8 cellular contexts compared by ENCODE assay signal in genomic region chr6:28225056-28225834, GRCh38. TPM values are rescaled to one million over a fixed set of nuclear protein-coding genes. Genes with fewer than 3 reads are reported as not detected.
A peak's percentile ranks its signal among the peaks of the same experiment; 100 is the strongest.
DNase-seq lines count a peak whose midpoint lies in the region; ATAC-seq, FAIRE-seq and TF ChIP-seq lines count a peak whose summit lies in the region.

Gene ZSCAN9 (plus strand): TSS chr6:28225275. CDS start chr6:28227085, 1,810 bp downstream.

- no peak; a peak in 1 of 5 replicates for TF ChIP-seq RAD21 in A549 (conservative IDR thresholded peaks at IDR 0.05 in 1 of 2, IDR thresholded peaks at IDR 0.05 in 1 of 2)

- DNase-seq in A549 (ENCODE audit: low read depth in 1 of 2, low spot score in 1 of 2) (peak; percentile 48 to 90), NCI-H1694 (lab: John Stamatoyannopoulos, UW) (peak; percentile 60), T1000 (lab: John Stamatoyannopoulos, UW) (peak; percentile 86), coronary artery (ENCODE audit: low spot score) (peak; percentile 90), kidney glomerular epithelial cell (lab: John Stamatoyannopoulos, UW) (peak; percentile 95), spleen (peak; percentile 93)

- H3K4me1 ChIP-seq in A549 (peaks cover 11% of the 10 kb centered on the region; the same call in 2 of the 3 replicates), spleen (peaks cover 4 to 45% (median 22%) of the 10 kb centered on the region in 6 donors)

- H3K4me3 ChIP-seq in A549 (peak within 1 kb of the TSS; percentile 60), coronary artery (peak within 1 kb of the TSS; percentile 88), spleen (peak within 1 kb of the TSS; percentile 58 to 85 (median 70))

- under 1% methylated on average over 42 of the region's 45 CpGs for WGBS in A549 (ENCODE audit: missing lambda C conversion rate)
- WGBS in spleen, 5 donors: 1 to 2% (median 1%) methylated on average over 43 to 45 of the region's 45 CpGs

- peak; percentile 58 for TF ChIP-seq POLR2A in A549 (IDR thresholded peaks at IDR 0.05; ENCODE audit: low read length)
- peak; percentile 77 for TF ChIP-seq POLR2A in GM15510 (IDR thresholded peaks at IDR 0.05; ENCODE audit: borderline replicate concordance, extremely low read depth, insufficient read length)
- TF ChIP-seq POLR2A in spleen (IDR thresholded peaks at IDR 0.05): no peak

- peak; percentile 98 to 99 for ATAC-seq in A549
- peak; percentile 89 for ATAC-seq in HG02852 (IDR thresholded peaks at IDR 0.05; ENCODE audit: unreplicated experiment)

- no peak for FAIRE-seq in A549 (lab: Jason Lieb, UNC)

- H3K27me3 ChIP-seq in spleen (replicated peaks in 1 of 7): peaks cover 0 to 17% (median 5%) of the 10 kb centered on the region in 7 donors

- POLR2A ChIA-PET in A549 (lab: Yijun Ruan, JAX): interaction anchor here (0.6 to 1.3 kb wide), 2 partner anchors 27 to 42 kb away, joined by 3 read pairs; partner anchors contain the start of gene ZSCAN26

- peaks cover 0 to 34% (median 29%) of the 10 kb centered on the region in 6 donors for H3K36me3 ChIP-seq in spleen

- H3K27ac ChIP-seq in A549: peak within 1 kb of the TSS; percentile 78 to 95
- H3K27ac ChIP-seq in coronary artery: peak within 1 kb of the TSS; percentile 29 to 87
- H3K27ac ChIP-seq in spleen: peak within 1 kb of the TSS; percentile 52 to 86 (median 76)

- CTCF ChIA-PET in A549 (lab: Yijun Ruan, JAX): interaction anchor here (0.9 kb wide), 1 partner anchor 38 kb away, joined by 3 read pairs; no protein-coding TSS in a partner anchor

- intact Hi-C loops in spleen (cut with DNase I; ENCODE audit: low total_unique reads): loop anchor here (10.0 kb wide), 1 partner anchor 90 kb away; no protein-coding TSS in a partner anchor

- no peak for TF ChIP-seq CTCF in A549 (IDR thresholded peaks at IDR 0.05)
- no peak for TF ChIP-seq CTCF in coronary artery (IDR thresholded peaks at IDR 0.05)
- no peak for TF ChIP-seq CTCF in spleen (IDR thresholded peaks at IDR 0.05 in 8 of 11, conservative IDR thresholded peaks at IDR 0.05 in 3 of 11)

- H3K9me3 ChIP-seq in A549 (no peaks in the 10 kb centered on the region), spleen (no peaks in the 10 kb centered on the region)

- no peak for TF ChIP-seq EP300 in A549 (IDR thresholded peaks at IDR 0.05)

- peak within 1 kb of the TSS; percentile 89 for H3K4me2 ChIP-seq in A549

TF ChIP-seq in A549, 52 proteins besides CTCF, POLR2A, EP300 and RAD21:
- TF ChIP-seq PHF8 (IDR thresholded peaks at IDR 0.05; ENCODE audit: borderline replicate concordance, low read depth) (peak; percentile 34; the same call in 1 of the 2 replicates), EHF (CRISPR knock-in tag; IDR thresholded peaks at IDR 0.05) (no peak), MAX (IDR thresholded peaks at IDR 0.05) (peak; percentile 63), RARB (CRISPR knock-in tag; IDR thresholded peaks at IDR 0.05) (no peak), JUN (IDR thresholded peaks at IDR 0.05) (peak; percentile 27 to 87; a peak in 4 of 5 replicates), FOSL2 (IDR thresholded peaks at IDR 0.05) (no peak), FOSL2 (CRISPR knock-in tag; IDR thresholded peaks at IDR 0.05) (0 out of 2 replicates have a peak, but pooled peaks have one; percentile 24), E2F6 (IDR thresholded peaks at IDR 0.05; ENCODE audit: borderline replicate concordance, low read depth) (0 out of 2 replicates have a peak, but pooled peaks have one; percentile 46), ESRRA (IDR thresholded peaks at IDR 0.05; ENCODE audit: borderline replicate concordance, low read length) (no peak), HOXB5 (CRISPR knock-in tag; IDR thresholded peaks at IDR 0.05) (no peak)

RNA-seq across cellular contexts. Expression of gene ZSCAN9, which starts in this region (rescaled TPM):
- polyA plus RNA-seq in A549 (2011; rRNA removed) (16.2 and 18.4 TPM in 2 replicates), A549 (2017; fragmentation: RNase III; extraction: RNeasy Plus Mini Kit Qiagen cat#74134 plus additional on column Dnase treatment) (7.2 to 8.1 TPM (median 7.7 TPM) in 3 replicates), spleen (10 to 100 TPM in 2 of 3 donors, 1 to 10 TPM in 1; 6.9 to 13.8 (median 10.2) TPM)
- 4.3 and 4.9 TPM in 2 replicates for polyA plus RNA-seq in A549 (2012; cell fraction: cytosol; rRNA removed)
- polyA plus RNA-seq in A549 (2012; cell fraction: nucleus; rRNA removed): 4.0 and 5.8 TPM in 2 replicates
- polyA minus RNA-seq in A549 (2011; rRNA and poly(A)+ RNA removed): 11.5 and 15.3 TPM in 2 replicates
- 10 to 100 TPM; 11.2 to 25.7 (median 15.4) TPM for total RNA-seq in spleen

Comparison
In these comparisons a context has a peak if more than half of its experiments do, and no peak if none do; other contexts are left out.
1. Peak in every context shown above with its lines: DNase-seq, ATAC-seq, H3K4me3 ChIP-seq and H3K27ac ChIP-seq.
2. POLR2A ChIP-seq: peak in A549 (single experiment) and GM15510 (single experiment); none in spleen (0 of 3).